Comparison of ENCODE assay signal across 9 cellular contexts in the genomic region with DNA sequence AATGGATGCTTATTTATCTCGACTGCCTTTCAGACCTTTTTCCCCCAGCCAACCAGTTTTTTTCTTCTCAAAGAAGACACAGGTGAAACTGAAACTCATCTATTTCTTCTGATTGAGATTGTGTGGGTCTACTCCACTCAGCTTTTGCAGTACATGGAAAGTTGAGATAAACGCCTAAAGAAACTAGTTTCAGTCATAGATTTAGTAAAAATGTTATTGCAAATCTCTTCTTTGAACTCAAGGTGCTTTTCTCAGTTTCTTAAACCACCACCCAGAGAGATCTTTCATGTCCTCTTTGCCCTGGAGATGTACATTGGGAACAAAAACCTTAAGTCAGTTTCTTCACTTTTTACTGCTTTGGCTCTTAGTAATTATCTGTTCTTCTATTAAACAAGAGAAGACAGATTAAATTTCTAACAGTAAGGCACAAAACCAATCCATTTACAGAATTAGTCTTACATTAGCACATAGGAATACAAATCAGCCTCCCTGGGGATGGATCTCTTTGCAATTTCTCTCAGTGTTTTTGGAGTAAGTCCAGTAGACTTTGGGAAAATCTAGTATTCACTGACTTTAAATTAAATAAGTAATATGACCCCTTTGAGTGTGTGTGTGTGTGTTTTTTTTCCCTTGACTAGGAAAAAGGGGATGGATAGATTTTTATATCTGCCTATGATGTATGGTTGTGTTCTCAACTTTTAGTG. TPM values are rescaled to one million over a fixed set of nuclear protein-coding genes. Genes with fewer than 3 reads are reported as not detected.
DNase-seq lines count a peak whose midpoint lies in the region; ATAC-seq and TF ChIP-seq lines count a peak whose summit lies in the region.
"Had no signal": no experiment of that assay in that cellular context is flagged by ENCODE, and none has a peak within 500 bp of the region (broad histone marks: within the 10 kb centered on the region; RNA-seq: fewer than 3 reads in every experiment).

No MANE protein-coding gene starts in this region.

- H3K27me3 Mint-ChIP-seq in CD4-positive, alpha-beta memory T cell = no peaks in the 10 kb centered on the region
- H3K27me3 Mint-ChIP-seq in activated CD4-positive, alpha-beta memory T cell treated with anti-CD3 and anti-CD28 coated beads, Interleukin-2, amount 10 ng/mL, durations not matched to agents 7 days and 5 days = peaks cover 3% of the 10 kb centered on the region

- H3K27ac ChIP-seq in CD4-positive, alpha-beta memory T cell (ENCODE audit: low read depth, low read length) = no peak overlapping the region
- H3K27ac ChIP-seq in brain microvascular endothelial cell = no peak overlapping the region

- peaks cover 73% of the 10 kb centered on the region for H3K4me1 ChIP-seq in CD4-positive, alpha-beta memory T cell (ENCODE audit: insufficient read depth, low read length)

- peak in 2 of 5 donors; percentile 10 to 19 for DNase-seq in CD4-positive, alpha-beta memory T cell
- DNase-seq in activated CD4-positive, alpha-beta memory T cell treated with anti-CD3 and anti-CD28 coated beads, Interleukin-2, amount 10 ng/mL, durations not matched to agents 7 days and 5 days = no peak
- DNase-seq in brain microvascular endothelial cell (no peak), foreskin fibroblast (no peak)
- no peak for DNase-seq in stimulated activated CD4-positive, alpha-beta T cell treated with anti-CD3 and anti-CD28 coated beads, Interleukin-12 subunit alpha, Interleukin-12 subunit beta, amount 100 ng/mL, for 4 hours

- peak overlapping the region in 6 of 8 donors; percentile 17 to 64 (median 37) for H3K4me3 Mint-ChIP-seq in CD4-positive, alpha-beta memory T cell
- H3K4me3 Mint-ChIP-seq in activated CD4-positive, alpha-beta memory T cell treated with anti-CD3 and anti-CD28 coated beads, Interleukin-2, amount 10 ng/mL, durations not matched to agents 7 days and 5 days = peak overlapping the region; percentile 31

- intact Hi-C loops in CD4-positive, alpha-beta memory T cell (cut with micrococcal nuclease) = no loop called here

- no peaks in the 10 kb centered on the region for H3K27me3 ChIP-seq in CD4-positive, alpha-beta memory T cell (ENCODE audit: insufficient read depth, low read length)
- H3K27me3 ChIP-seq in brain microvascular endothelial cell (replicated peaks) = no peaks in the 10 kb centered on the region

- H3K27ac Mint-ChIP-seq in CD4-positive, alpha-beta memory T cell = peak overlapping the region in 6 of 7 donors; percentile 1 to 59 (median 29)
- peak overlapping the region; percentile 84 for H3K27ac Mint-ChIP-seq in activated CD4-positive, alpha-beta memory T cell treated with anti-CD3 and anti-CD28 coated beads, Interleukin-2, amount 10 ng/mL, durations not matched to agents 7 days and 5 days

- H3K4me1 Mint-ChIP-seq in CD4-positive, alpha-beta memory T cell = peaks cover 51 to 87% (median 71%) of the 10 kb centered on the region in 4 donors
- H3K4me1 Mint-ChIP-seq in activated CD4-positive, alpha-beta memory T cell treated with anti-CD3 and anti-CD28 coated beads, Interleukin-2, amount 10 ng/mL, durations not matched to agents 7 days and 5 days = peaks cover 71% of the 10 kb centered on the region

- POLR2A ChIA-PET in CD4-positive, alpha-beta memory T cell (lab: Charles Lee; ENCODE audit: partially characterized antibody) = interaction anchor here (2.0 kb wide), 1 partner anchor 11 kb away, joined by 7 read pairs; a partner anchor contains a TSS
- POLR2A ChIA-PET in activated CD4-positive, alpha-beta memory T cell treated with anti-CD3 and anti-CD28 coated beads, Interleukin-2, amount 10 ng/mL, durations not matched to agents 7 days and 5 days (lab: Charles Lee) = interaction anchor here (0.9 to 1.5 kb wide), 2 partner anchors 11 to 38 kb away, joined by 3 to 9 read pairs; a partner anchor contains a TSS

- no peak overlapping the region for H3K4me3 ChIP-seq in CD4-positive, alpha-beta memory T cell (ENCODE audit: low read length in 2 of 2)
- H3K4me3 ChIP-seq in brain microvascular endothelial cell (ENCODE audit: low read depth, low read length) = no peak overlapping the region
- no peak overlapping the region for H3K4me3 ChIP-seq in foreskin fibroblast (ENCODE audit: low read depth in 1 of 2, low read length in 2 of 2)

- peaks cover 0 to under 1% of the 10 kb centered on the region in 2 donors for H3K36me3 Mint-ChIP-seq in CD4-positive, alpha-beta memory T cell
- peaks cover 20% of the 10 kb centered on the region for H3K36me3 Mint-ChIP-seq in activated CD4-positive, alpha-beta memory T cell treated with anti-CD3 and anti-CD28 coated beads, Interleukin-2, amount 10 ng/mL, durations not matched to agents 7 days and 5 days (ENCODE audit: low read depth)

- peak; percentile 58 for ATAC-seq in GM19328 (IDR thresholded peaks at IDR 0.05; ENCODE audit: unreplicated experiment)
- ATAC-seq in HG03045 (IDR thresholded peaks at IDR 0.05; ENCODE audit: unreplicated experiment) = peak; percentile 68
- ATAC-seq in HG02571 (IDR thresholded peaks at IDR 0.05; ENCODE audit: unreplicated experiment) = no peak

- CTCF ChIA-PET in CD4-positive, alpha-beta memory T cell (lab: Charles Lee; ENCODE audit: partially characterized antibody) = no interaction called here
- CTCF ChIA-PET in activated CD4-positive, alpha-beta memory T cell treated with anti-CD3 and anti-CD28 coated beads, Interleukin-2, amount 10 ng/mL, durations not matched to agents 7 days and 5 days (lab: Charles Lee) = no interaction called here

- H3K9me3 Mint-ChIP-seq in CD4-positive, alpha-beta memory T cell = no peaks in the 10 kb centered on the region
- no peaks in the 10 kb centered on the region for H3K9me3 Mint-ChIP-seq in activated CD4-positive, alpha-beta memory T cell treated with anti-CD3 and anti-CD28 coated beads, Interleukin-2, amount 10 ng/mL, durations not matched to agents 7 days and 5 days

- H3K36me3 ChIP-seq in CD4-positive, alpha-beta memory T cell (ENCODE audit: insufficient read depth, low read length) = no peaks in the 10 kb centered on the region
- H3K36me3 ChIP-seq in brain microvascular endothelial cell (replicated peaks) = no peaks in the 10 kb centered on the region

- no peaks in the 10 kb centered on the region for H3K9me3 ChIP-seq in CD4-positive, alpha-beta memory T cell (ENCODE audit: control insufficient read depth in 1 of 2, low read length in 2 of 2)

- in situ Hi-C loops in brain microvascular endothelial cell (cut with HindIII; ENCODE audit: low pct_ligation_motif_present, low sequenced_read_pairs) = no loop called here

- TF ChIP-seq CTCF in brain microvascular endothelial cell (IDR thresholded peaks at IDR 0.05; ENCODE audit: low read depth, low read length, missing control alignments) = no peak
- TF ChIP-seq CTCF in foreskin fibroblast (IDR thresholded peaks at IDR 0.05; ENCODE audit: low read depth, low read length) = no peak

RNA-seq across cellular contexts. Expression of a gene that starts 11.6 kb away (rescaled TPM):
- total RNA-seq in CD4-positive, alpha-beta memory T cell = 10 to 100 TPM in 1 of 2 experiments, 1 to 10 TPM in 1; 9.3 to 10.2 TPM
- 1 to 10 TPM; 2.3 to 4.6 TPM for polyA plus RNA-seq in CD4-positive, alpha-beta memory T cell
- 1 to 10 TPM; 7.2 TPM for total RNA-seq in activated CD4-positive, alpha-beta memory T cell treated with anti-CD3 and anti-CD28 coated beads, Interleukin-2, amount 10 ng/mL, durations not matched to agents 7 days and 5 days

RNA-seq across cellular contexts. Expression of a gene that starts 41.1 kb away (rescaled TPM):
- not detected for total RNA-seq in CD4-positive, alpha-beta memory T cell
- under 1 TPM in 1 of 2 donors, not detected in 1; 0.06 TPM for polyA plus RNA-seq in CD4-positive, alpha-beta memory T cell
- total RNA-seq in activated CD4-positive, alpha-beta memory T cell treated with anti-CD3 and anti-CD28 coated beads, Interleukin-2, amount 10 ng/mL, durations not matched to agents 7 days and 5 days = not detected
- total RNA-seq: epithelial cell of proximal tubule had no signal
